Comparison of ENCODE assay signal across 17 cellular contexts in genomic region chr2:132645943-132646804, GRCh38. TPM values are rescaled to one million over a fixed set of nuclear protein-coding genes. Genes with fewer than 3 reads are reported as not detected.
DNase-seq lines count a peak whose midpoint lies in the region; ATAC-seq and TF ChIP-seq lines count a peak whose summit lies in the region.
"Had no signal": no experiment of that assay in that cellular context is flagged by ENCODE, and none has a peak within 500 bp of the region (broad histone marks: within the 10 kb centered on the region; RNA-seq: fewer than 3 reads in every experiment).

No MANE protein-coding gene starts in this region.

- TF ChIP-seq CTCF in parathyroid adenoma (IDR thresholded peaks at IDR 0.05) (no peak), CD14-positive monocyte (IDR thresholded peaks at IDR 0.05) (no peak)

- no peaks in the 10 kb centered on the region for H3K9me3 ChIP-seq in parathyroid adenoma (ENCODE audit: control insufficient read depth, low read length)

- H2AFZ ChIP-seq in parathyroid adenoma, result peak overlapping the region; percentile 59

- H3K4me3 Mint-ChIP-seq in CD14-positive monocyte, result peak overlapping the region in 1 of 2 donors; percentile 27
- H3K4me3 Mint-ChIP-seq: CD8-positive, alpha-beta memory T cell; dendritic cell treated with granulocyte-macrophage colony-stimulating factor and Interleukin-4, amounts not matched to agents 40 ng/mL and 50 ng/mL, for 4 days had no signal

- in situ Hi-C loops in KBM-7 (cut with MboI; ENCODE audit: low pct_unique_long_range_greater_than_20kb, low sequenced_read_pairs), result no loop called here

- no peaks in the 10 kb centered on the region for H3K36me3 ChIP-seq in parathyroid adenoma (ENCODE audit: control insufficient read depth, insufficient read depth, low read length)

- peaks cover 2 to 9% (median 2%) of the 10 kb centered on the region in 3 donors for H3K27me3 Mint-ChIP-seq in CD14-positive monocyte (ENCODE audit: low read depth in 3 of 3)

- H3K27ac Mint-ChIP-seq in CD14-positive monocyte, result peak overlapping the region in 1 of 7 donors; percentile 20
- H3K27ac Mint-ChIP-seq: activated T-helper 2 cell treated with anti-CD3 and anti-CD28 coated beads, Interferon-gamma antibody, Interleukin-2, Interleukin-4, amounts not matched to agents 10 μg/mL and 5 μg/mL and 100 μg/mL, durations not matched to agents 14 hours and 24 hours and 36 hours; dendritic cell treated with granulocyte-macrophage colony-stimulating factor and Interleukin-4, amounts not matched to agents 40 ng/mL and 50 ng/mL, for 4 days had no signal

- H3K4me3 ChIP-seq in parathyroid adenoma (ENCODE audit: low read depth, low read length), result no peak overlapping the region
- H3K4me3 ChIP-seq: skin epidermis had no signal

- H3K27ac ChIP-seq in parathyroid adenoma, result no peak overlapping the region
- H3K27ac ChIP-seq: skin epidermis had no signal

- peak overlapping the region; percentile 18 for H3K4me2 ChIP-seq in parathyroid adenoma (ENCODE audit: low read length)

- H3K27me3 ChIP-seq in parathyroid adenoma (ENCODE audit: control insufficient read depth, insufficient read depth, low read length), result no peaks in the 10 kb centered on the region

- no peak overlapping the region for H3K9ac ChIP-seq in parathyroid adenoma

- peaks cover 0 to 6% (median 0%) of the 10 kb centered on the region in 7 donors for H3K9me3 Mint-ChIP-seq in CD14-positive monocyte
- H3K9me3 Mint-ChIP-seq: activated T-helper 2 cell treated with anti-CD3 and anti-CD28 coated beads, Interferon-gamma antibody, Interleukin-2, Interleukin-4, amounts not matched to agents 10 μg/mL and 5 μg/mL and 100 μg/mL, durations not matched to agents 14 hours and 24 hours and 36 hours; dendritic cell treated with granulocyte-macrophage colony-stimulating factor and Interleukin-4, amounts not matched to agents 40 ng/mL and 50 ng/mL, for 4 days had no signal

- intact Hi-C loops in CD14-positive monocyte (cut with micrococcal nuclease), result no loop called here

- ATAC-seq in GM18868 (IDR thresholded peaks at IDR 0.05; ENCODE audit: unreplicated experiment) (peak; percentile 48), GM21447 (IDR thresholded peaks at IDR 0.05; ENCODE audit: unreplicated experiment) (no peak), HG03520 (IDR thresholded peaks at IDR 0.05; ENCODE audit: unreplicated experiment) (no peak)

- DNase-seq in KBM-7 (peak; percentile 5), UCSD-AML1 (lab: John Stamatoyannopoulos, UW; ENCODE audit: unreplicated experiment) (peak; percentile 21), CD14-positive monocyte (ENCODE audit: low spot score) (no peak), dedifferentiated amniotic fluid mesenchymal stem cell (ENCODE audit: extremely low spot score) (no peak)
- DNase-seq: activated CD4-positive, alpha-beta T cell treated with anti-CD3 and anti-CD28 coated beads, Interleukin-2, amount 50 U/mL, for 48 hours; CD8-positive, alpha-beta memory T cell; GDM1; NCI-H510A; RPMI8226; T1000 had no signal

- no peaks in the 10 kb centered on the region for H3K36me3 Mint-ChIP-seq in CD14-positive monocyte
- H3K36me3 Mint-ChIP-seq: CD8-positive, alpha-beta memory T cell had no signal

- H3K4me1 ChIP-seq in parathyroid adenoma, result peaks cover 6% of the 10 kb centered on the region

- H3K79me2 ChIP-seq in parathyroid adenoma, result no peaks in the 10 kb centered on the region

- peaks cover 8% of the 10 kb centered on the region for H3K4me1 Mint-ChIP-seq in CD14-positive monocyte
- H3K4me1 Mint-ChIP-seq: CD8-positive, alpha-beta memory T cell had no signal

RNA-seq across cellular contexts. Expression of gene LYPD1, which starts 23.8 kb away (rescaled TPM):
- polyA plus RNA-seq in CD14-positive monocyte, result not detected
- polyA plus RNA-seq: CD8-positive, alpha-beta memory T cell had no signal

Comparison
In these comparisons a context has a peak if more than half of its experiments do, and no peak if none do; other contexts are left out.
1. DNase-seq: peak in KBM-7 (single experiment) and UCSD-AML1 (single experiment); none in CD14-positive monocyte (single experiment) and dedifferentiated amniotic fluid mesenchymal stem cell (single experiment).